In genomic region chr1:22818061-22818770, GRCh38 we compare ENCODE assay signal across 19 cellular contexts.
DNase-seq lines count a peak whose midpoint lies in the region; TF ChIP-seq lines count a peak whose summit lies in the region.
"Had no signal": no experiment of that assay in that cellular context is flagged by ENCODE, and none has a peak within 500 bp of the region (broad histone marks: within the 10 kb centered on the region; RNA-seq: fewer than 3 reads in every experiment).

No MANE protein-coding gene starts in this region.

- no peaks in the 10 kb centered on the region for H3K27me3 Mint-ChIP-seq in activated naive CD4-positive, alpha-beta T cell treated with anti-CD3 and anti-CD28 coated beads for 36 hours (ENCODE audit: low read depth)
- H3K27me3 Mint-ChIP-seq in chondrocyte (ENCODE audit: low read depth) = no peaks in the 10 kb centered on the region
- H3K27me3 Mint-ChIP-seq in activated CD4-positive, alpha-beta memory T cell treated with anti-CD3 and anti-CD28 coated beads, Interleukin-2, amount 10 ng/mL, durations not matched to agents 7 days and 5 days = peaks cover 4% of the 10 kb centered on the region
- H3K27me3 Mint-ChIP-seq: CD4-positive, alpha-beta T cell had no signal

- H3K79me1 ChIP-seq in mesenchymal stem cell (replicated peaks; ENCODE audit: low read length, poor library complexity, severe bottlenecking) = peaks cover 55% of the 10 kb centered on the region

- H3K9me3 Mint-ChIP-seq in activated naive CD4-positive, alpha-beta T cell treated with anti-CD3 and anti-CD28 coated beads for 36 hours = no peaks in the 10 kb centered on the region
- H3K9me3 Mint-ChIP-seq in chondrocyte (ENCODE audit: low read depth) = no peaks in the 10 kb centered on the region
- H3K9me3 Mint-ChIP-seq in activated CD4-positive, alpha-beta memory T cell treated with anti-CD3 and anti-CD28 coated beads, Interleukin-2, amount 10 ng/mL, durations not matched to agents 7 days and 5 days = no peaks in the 10 kb centered on the region
- H3K9me3 Mint-ChIP-seq: CD4-positive, alpha-beta T cell had no signal

- no peak overlapping the region for H3K23ac ChIP-seq in mesenchymal stem cell (ENCODE audit: low read length in 2 of 2)

- H3K36me3 ChIP-seq in mesenchymal stem cell (ENCODE audit: control insufficient read depth in 1 of 2, insufficient read depth in 2 of 2, low read depth in 1 of 2, low read length in 2 of 2) (peaks cover 0 to 35% of the 10 kb centered on the region in 2 experiments), spleen (no peaks in the 10 kb centered on the region)
- H3K36me3 ChIP-seq: BE2C had no signal

- no peak overlapping the region for H2AFZ ChIP-seq in mesenchymal stem cell (ENCODE audit: low read depth, low read length)

- H3K27me3 ChIP-seq in mesenchymal stem cell (ENCODE audit: control insufficient read depth in 1 of 2, insufficient read depth in 1 of 2, low read length in 2 of 2) (no peaks in the 10 kb centered on the region), spleen (replicated peaks in 1 of 7) (peaks cover 0 to 7% (median 0%) of the 10 kb centered on the region in 7 donors)
- H3K27me3 ChIP-seq: BE2C had no signal

- CTCF ChIA-PET in activated naive CD4-positive, alpha-beta T cell treated with anti-CD3 and anti-CD28 coated beads for 36 hours (lab: Charles Lee) = no interaction called here
- CTCF ChIA-PET in activated CD4-positive, alpha-beta memory T cell treated with anti-CD3 and anti-CD28 coated beads, Interleukin-2, amount 10 ng/mL, durations not matched to agents 7 days and 5 days (lab: Charles Lee) = no interaction called here

- TF ChIP-seq CTCF in chondrocyte (IDR thresholded peaks at IDR 0.05) = no peak
- TF ChIP-seq CTCF in spleen (IDR thresholded peaks at IDR 0.05 in 8 of 11, conservative IDR thresholded peaks at IDR 0.05 in 3 of 11) = no peak

- no peak overlapping the region for H3K4ac ChIP-seq in mesenchymal stem cell (ENCODE audit: low read depth in 1 of 2, low read length in 2 of 2)

- no peaks in the 10 kb centered on the region for H3K36me3 Mint-ChIP-seq in activated naive CD4-positive, alpha-beta T cell treated with anti-CD3 and anti-CD28 coated beads for 36 hours (ENCODE audit: low read depth)
- H3K36me3 Mint-ChIP-seq in chondrocyte (ENCODE audit: low read depth) = no peaks in the 10 kb centered on the region
- no peaks in the 10 kb centered on the region for H3K36me3 Mint-ChIP-seq in activated CD4-positive, alpha-beta memory T cell treated with anti-CD3 and anti-CD28 coated beads, Interleukin-2, amount 10 ng/mL, durations not matched to agents 7 days and 5 days (ENCODE audit: low read depth)

- no peak overlapping the region for H3K14ac ChIP-seq in mesenchymal stem cell (ENCODE audit: low read length in 2 of 2)

- H3K9me3 ChIP-seq in mesenchymal stem cell (ENCODE audit: control insufficient read depth, low read length) = no peaks in the 10 kb centered on the region
- no peaks in the 10 kb centered on the region for H3K9me3 ChIP-seq in spleen
- H3K9me3 ChIP-seq: BE2C had no signal

- H2BK15ac ChIP-seq in mesenchymal stem cell (ENCODE audit: low read depth, poor library complexity, severe bottlenecking) = peak overlapping the region; percentile 26

- H4K91ac ChIP-seq in mesenchymal stem cell (ENCODE audit: low read length) = peak overlapping the region; percentile 90

- H2AK5ac ChIP-seq in mesenchymal stem cell (ENCODE audit: low read length, severe bottlenecking) = no peak overlapping the region

- 80% methylated on average over 11 of the region's 11 CpGs for WGBS in mesenchymal stem cell
- WGBS in spleen, 5 donors = 68 to 74% (median 71%) methylated on average over 11 of the region's 11 CpGs

- TF ChIP-seq POLR2A in spleen (IDR thresholded peaks at IDR 0.05) = no peak

- no peak overlapping the region for H3K4me3 ChIP-seq in mesenchymal stem cell (ENCODE audit: insufficient read depth in 1 of 2, low read depth in 1 of 2, low read length in 2 of 2)
- no peak overlapping the region for H3K4me3 ChIP-seq in spleen

- H3K18ac ChIP-seq in mesenchymal stem cell (ENCODE audit: low read depth in 1 of 2, low read length in 2 of 2) = peak overlapping the region; percentile 63 to 91

- no peak overlapping the region for H3K4me3 Mint-ChIP-seq in activated naive CD4-positive, alpha-beta T cell treated with anti-CD3 and anti-CD28 coated beads for 36 hours
- H3K4me3 Mint-ChIP-seq in chondrocyte (ENCODE audit: unreplicated experiment) = no peak overlapping the region
- no peak overlapping the region for H3K4me3 Mint-ChIP-seq in activated CD4-positive, alpha-beta memory T cell treated with anti-CD3 and anti-CD28 coated beads, Interleukin-2, amount 10 ng/mL, durations not matched to agents 7 days and 5 days
- H3K4me3 Mint-ChIP-seq: CD4-positive, alpha-beta T cell had no signal

- no peak for DNase-seq in activated naive CD4-positive, alpha-beta T cell treated with anti-CD3 and anti-CD28 coated beads for 36 hours
- no peak for DNase-seq in activated naive CD4-positive, alpha-beta T cell (lab: John Stamatoyannopoulos, UW)
- DNase-seq in chondrocyte (ENCODE audit: low spot score) (peak; percentile 62), mesenchymal stem cell (no peak), spleen (peak; percentile 41), T-helper 2 cell (no peak), NCI-H146 treated with DMSO at 0.1 percent for 48 hours (lab: John Stamatoyannopoulos, UW; ENCODE audit: unreplicated experiment) (no peak)
- no peak for DNase-seq in activated CD4-positive, alpha-beta memory T cell treated with anti-CD3 and anti-CD28 coated beads, Interleukin-2, amount 10 ng/mL, durations not matched to agents 7 days and 5 days
- DNase-seq: BE2C; Calu3; CD4-positive, alpha-beta T cell; DMS53; H7; MM.1S; NCI-H1105; NCI-H1694 treated with DMSO at 0.1 percent for 48 hours; NCI-H446 treated with DMSO at 0.1 percent for 48 hours; RPMI8226 had no signal

- H2BK12ac ChIP-seq in mesenchymal stem cell (ENCODE audit: low read length in 2 of 2) = peak overlapping the region; percentile 29 to 64

- no peak overlapping the region for H3K9ac ChIP-seq in mesenchymal stem cell (ENCODE audit: low read length)

- H3K4me1 ChIP-seq in mesenchymal stem cell (ENCODE audit: control insufficient read depth, insufficient read depth, low read depth, low read length) (peaks cover 12% of the 10 kb centered on the region), spleen (no peaks in the 10 kb centered on the region)
- H3K4me1 ChIP-seq: BE2C had no signal

- peak overlapping the region; percentile 70 for H4K8ac ChIP-seq in mesenchymal stem cell (ENCODE audit: low read length)

- H3K27ac ChIP-seq in mesenchymal stem cell (ENCODE audit: low read length, poor library complexity, severe bottlenecking) (no peak overlapping the region), spleen (no peak overlapping the region)
- H3K27ac ChIP-seq: 22Rv1 had no signal

- H2BK5ac ChIP-seq in mesenchymal stem cell (ENCODE audit: low read depth, low read length, poor library complexity, severe bottlenecking) = no peak overlapping the region

- intact Hi-C loops in activated naive CD4-positive, alpha-beta T cell treated with anti-CD3 and anti-CD28 coated beads for 36 hours (cut with micrococcal nuclease) = no loop called here
- intact Hi-C loops in spleen (cut with DNase I; ENCODE audit: low total_unique reads) = no loop called here

- H3K27ac Mint-ChIP-seq in activated naive CD4-positive, alpha-beta T cell treated with anti-CD3 and anti-CD28 coated beads for 36 hours = peak overlapping the region; percentile 14
- H3K27ac Mint-ChIP-seq in chondrocyte (ENCODE audit: unreplicated experiment) = no peak overlapping the region
- H3K27ac Mint-ChIP-seq in activated CD4-positive, alpha-beta memory T cell treated with anti-CD3 and anti-CD28 coated beads, Interleukin-2, amount 10 ng/mL, durations not matched to agents 7 days and 5 days = no peak overlapping the region
- H3K27ac Mint-ChIP-seq: CD4-positive, alpha-beta T cell had no signal

- no peaks in the 10 kb centered on the region for H3K4me1 Mint-ChIP-seq in activated naive CD4-positive, alpha-beta T cell treated with anti-CD3 and anti-CD28 coated beads for 36 hours (ENCODE audit: low read depth)
- no peaks in the 10 kb centered on the region for H3K4me1 Mint-ChIP-seq in chondrocyte (ENCODE audit: low read depth)
- no peaks in the 10 kb centered on the region for H3K4me1 Mint-ChIP-seq in activated CD4-positive, alpha-beta memory T cell treated with anti-CD3 and anti-CD28 coated beads, Interleukin-2, amount 10 ng/mL, durations not matched to agents 7 days and 5 days

- POLR2A ChIA-PET in activated CD4-positive, alpha-beta memory T cell treated with anti-CD3 and anti-CD28 coated beads, Interleukin-2, amount 10 ng/mL, durations not matched to agents 7 days and 5 days (lab: Charles Lee) = no interaction called here

- H2BK120ac ChIP-seq in mesenchymal stem cell (ENCODE audit: low read depth, low read length) = peak overlapping the region; percentile 62

- no peak overlapping the region for H3K4me2 ChIP-seq in mesenchymal stem cell (ENCODE audit: low read length, poor library complexity, severe bottlenecking)

Comparison
In these comparisons a context has a peak if more than half of its experiments do, and no peak if none do; other contexts are left out.
1. DNase-seq: peak in chondrocyte (single experiment) and spleen (single experiment); none in activated naive CD4-positive, alpha-beta T cell treated with anti-CD3 and anti-CD28 coated beads for 36 hours (single experiment), activated naive CD4-positive, alpha-beta T cell (0 of 4), mesenchymal stem cell (single experiment), T-helper 2 cell (0 of 5), NCI-H146 treated with DMSO at 0.1 percent for 48 hours (single experiment) and activated CD4-positive, alpha-beta memory T cell treated with anti-CD3 and anti-CD28 coated beads, Interleukin-2, amount 10 ng/mL, durations not matched to agents 7 days and 5 days (single experiment).